Comparison of ENCODE assay signal across 19 cellular contexts in the genomic region with DNA sequence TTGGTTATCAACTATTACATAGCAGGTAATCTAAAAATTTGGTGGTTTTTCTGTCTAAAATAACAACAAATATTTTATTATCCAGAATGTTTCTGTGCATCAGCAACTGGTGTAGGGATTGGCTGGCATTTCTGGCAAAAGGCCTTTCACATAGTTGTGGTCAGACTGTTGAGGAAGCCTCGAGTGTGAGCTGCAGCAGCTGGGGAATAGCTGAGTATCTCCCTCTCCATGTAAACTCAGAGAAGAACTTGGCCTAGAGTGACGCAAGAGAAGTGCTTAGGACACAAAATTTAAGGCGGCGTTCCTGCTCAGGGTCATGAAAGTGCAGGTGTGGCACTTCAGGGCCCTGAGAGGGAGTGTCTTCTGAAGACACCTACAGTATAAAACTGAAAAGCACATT.
DNase-seq lines count a peak whose midpoint lies in the region; TF ChIP-seq lines count a peak whose summit lies in the region.
"Had no signal": no experiment of that assay in that cellular context is flagged by ENCODE, and none has a peak within 500 bp of the region (broad histone marks: within the 10 kb centered on the region; RNA-seq: fewer than 3 reads in every experiment).

No MANE protein-coding gene starts in this region.

- no peak for TF ChIP-seq CTCF in fibroblast of mammary gland (conservative IDR thresholded peaks at IDR 0.05; ENCODE audit: control insufficient read depth, insufficient read depth, low read depth, low read length)
- no peak for TF ChIP-seq CTCF in ovary (IDR thresholded peaks at IDR 0.05)
- no peak for TF ChIP-seq CTCF in GM13976 (IDR thresholded peaks at IDR 0.05; ENCODE audit: borderline replicate concordance, control extremely low read depth, extremely low read depth, insufficient read depth, missing control alignments)

- DNase-seq in HK-2 (ENCODE audit: unreplicated experiment) (peak; percentile 20), SW480 (ENCODE audit: low spot score) (peak; percentile 2), fibroblast of mammary gland (ENCODE audit: low read depth) (peak; percentile 23), ovary (peak in 3 of 5 donors; percentile 6 to 15 (median 12)), GM13976 (ENCODE audit: low spot score) (no peak), OCI-M1 (lab: John Stamatoyannopoulos, UW) (no peak), NCI-H82 treated with DMSO at 0.1 percent for 48 hours (lab: John Stamatoyannopoulos, UW; ENCODE audit: unreplicated experiment) (no peak)
- no peak for DNase-seq in activated CD4-positive, alpha-beta T cell treated with anti-CD3 and anti-CD28 coated beads, Interleukin-2, amount 50 U/mL, for 1 hour
- DNase-seq: activated CD8-positive, alpha-beta memory T cell treated with anti-CD3 and anti-CD28 coated beads, Interleukin-2, amount 10 ng/mL, durations not matched to agents 7 days and 5 days; colonic mucosa; kidney; naive thymus-derived CD4-positive, alpha-beta T cell; NCI-H2081 treated with DMSO at 0.1 percent for 48 hours; right cardiac atrium; WERI-Rb-1 had no signal

- no peaks in the 10 kb centered on the region for H3K36me3 ChIP-seq in ovary
- H3K36me3 ChIP-seq: BLaER1, colonic mucosa, gastroesophageal sphincter, SJSA1, WERI-Rb-1 had no signal

- intact Hi-C loops in ovary (cut with DNase I) = no loop called here

- in situ Hi-C loops in GM13976 (cut with MboI; ENCODE audit: low sequenced_read_pairs, unreplicated experiment) = no loop called here

- H3K4me1 ChIP-seq in ovary (ENCODE audit: insufficient read depth) = no peaks in the 10 kb centered on the region
- H3K4me1 ChIP-seq: BLaER1, colonic mucosa, gastroesophageal sphincter, SJSA1 had no signal

- TF ChIP-seq POLR2A in ovary (IDR thresholded peaks at IDR 0.05) = no peak

- H3K27me3 ChIP-seq in ovary = no peaks in the 10 kb centered on the region
- H3K27me3 ChIP-seq: BLaER1, colonic mucosa, gastroesophageal sphincter, SJSA1 had no signal

- 28 to 50% (median 29%) methylated on average over 4 of the region's 4 CpGs for WGBS in ovary, 3 donors

- no peaks in the 10 kb centered on the region for H3K9me3 ChIP-seq in ovary
- H3K9me3 ChIP-seq: BLaER1, colonic mucosa, gastroesophageal sphincter, SJSA1 had no signal

- no peak for TF ChIP-seq EP300 in ovary (IDR thresholded peaks at IDR 0.05)

- no peak overlapping the region for H3K27ac ChIP-seq in ovary
- H3K27ac ChIP-seq: BLaER1, colonic mucosa, gastroesophageal sphincter, KMS-11, SJSA1, WERI-Rb-1 had no signal

- no peak overlapping the region for H3K4me3 ChIP-seq in fibroblast of mammary gland (ENCODE audit: control insufficient read depth, low read depth, low read length)
- no peak overlapping the region for H3K4me3 ChIP-seq in ovary
- H3K4me3 ChIP-seq: BLaER1, colonic mucosa, gastroesophageal sphincter, SJSA1 had no signal

Comparison
In these comparisons a context has a peak if more than half of its experiments do, and no peak if none do; other contexts are left out.
1. DNase-seq: peak in HK-2 (single experiment), SW480 (single experiment), fibroblast of mammary gland (single experiment) and ovary (3 of 5); none in GM13976 (single experiment), OCI-M1 (single experiment), NCI-H82 treated with DMSO at 0.1 percent for 48 hours (single experiment) and activated CD4-positive, alpha-beta T cell treated with anti-CD3 and anti-CD28 coated beads, Interleukin-2, amount 50 U/mL, for 1 hour (single experiment).